In the genomic region with DNA sequence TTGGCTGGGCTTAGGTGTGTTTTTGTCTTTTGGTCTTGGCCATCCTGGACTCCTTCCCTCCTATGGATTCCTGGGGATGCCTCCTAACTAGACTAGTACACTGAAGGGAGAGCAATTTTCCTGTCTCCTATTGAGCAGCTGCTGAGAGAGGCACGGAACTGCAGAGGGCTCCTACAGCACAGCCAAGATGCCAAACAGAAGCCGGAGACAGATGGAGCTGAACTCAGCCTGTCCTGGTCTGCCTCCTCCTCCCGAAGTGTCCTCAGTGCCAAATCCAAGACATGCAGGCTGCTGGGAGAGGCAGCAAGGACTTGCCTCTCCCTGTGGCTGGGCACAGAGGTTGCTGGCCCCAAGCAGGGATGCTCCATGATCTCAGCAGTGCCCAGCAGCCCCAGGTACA, we compare ENCODE assay signal across 15 cellular contexts.
DNase-seq lines count a peak whose midpoint lies in the region; ATAC-seq and TF ChIP-seq lines count a peak whose summit lies in the region.
"Had no signal": no experiment of that assay in that cellular context is flagged by ENCODE, and none has a peak within 500 bp of the region (broad histone marks: within the 10 kb centered on the region; RNA-seq: fewer than 3 reads in every experiment).

No MANE protein-coding gene starts in this region.

- H3K27ac Mint-ChIP-seq in CD4-positive, alpha-beta memory T cell: no peak overlapping the region
- H3K27ac Mint-ChIP-seq in stimulated activated naive B cell treated with anti-CD40 and anti-IgM and Interleukin-4, amounts not matched to agents 10 μg/mL and 1 μg/mL and 100 μg/mL, for 72 hours: no peak overlapping the region
- H3K27ac Mint-ChIP-seq in activated T-helper 1 cell treated with anti-CD3 and anti-CD28 coated beads, Interleukin-12 subunit alpha, Interleukin-12 subunit beta, Interleukin-2, Interleukin-4 antibody, amounts not matched to agents 30 ng/mL and 10 ng/mL and 1 ng/mL, durations not matched to agents 14 hours and 24 hours and 36 hours: no peak overlapping the region
- H3K27ac Mint-ChIP-seq: activated CD8-positive, alpha-beta T cell treated with anti-CD3 and anti-CD28 coated beads, Interleukin-2, amount 10 ng/mL, durations not matched to agents 7 days and 5 days; activated naive CD4-positive, alpha-beta T cell treated with anti-CD3 and anti-CD28 coated beads, Interleukin-2, amount 50 U/mL, for 24 hours; CD4-positive, alpha-beta T cell; dendritic cell treated with granulocyte-macrophage colony-stimulating factor and Interleukin-4, amounts not matched to agents 40 ng/mL and 50 ng/mL, for 4 days had no signal

- H3F3A ChIP-seq in MM.1S (ENCODE audit: insufficient read depth, low read length): no peaks in the 10 kb centered on the region

- peaks cover 0 to 5% (median 3%) of the 10 kb centered on the region in 8 donors for H3K9me3 Mint-ChIP-seq in CD4-positive, alpha-beta memory T cell
- peaks cover 3 to 5% of the 10 kb centered on the region in 2 donors for H3K9me3 Mint-ChIP-seq in stimulated activated naive B cell treated with anti-CD40 and anti-IgM and Interleukin-4, amounts not matched to agents 10 μg/mL and 1 μg/mL and 100 μg/mL, for 72 hours
- H3K9me3 Mint-ChIP-seq in activated T-helper 1 cell treated with anti-CD3 and anti-CD28 coated beads, Interleukin-12 subunit alpha, Interleukin-12 subunit beta, Interleukin-2, Interleukin-4 antibody, amounts not matched to agents 30 ng/mL and 10 ng/mL and 1 ng/mL, durations not matched to agents 14 hours and 24 hours and 36 hours: peaks cover 9% of the 10 kb centered on the region

- no peaks in the 10 kb centered on the region for H3K27me3 ChIP-seq in CD4-positive, alpha-beta memory T cell (ENCODE audit: insufficient read depth, low read length)
- H3K27me3 ChIP-seq in MM.1S (replicated peaks; ENCODE audit: insufficient read depth, low read length): no peaks in the 10 kb centered on the region
- H3K27me3 ChIP-seq: left lung, pancreas had no signal

- no peak for ATAC-seq in stimulated activated naive B cell treated with anti-CD40 and anti-IgM and Interleukin-4, amounts not matched to agents 10 μg/mL and 1 μg/mL and 100 μg/mL, for 72 hours (replicated peaks)
- ATAC-seq: activated CD8-positive, alpha-beta T cell treated with anti-CD3 and anti-CD28 coated beads, Interleukin-2, amount 10 ng/mL, durations not matched to agents 7 days and 5 days had no signal

- H3K9ac ChIP-seq in MM.1S (ENCODE audit: low read length): no peak overlapping the region

- H3K27me3 Mint-ChIP-seq in CD4-positive, alpha-beta memory T cell: peaks cover 8 to 15% of the 10 kb centered on the region in 2 donors
- H3K27me3 Mint-ChIP-seq in stimulated activated naive B cell treated with anti-CD40 and anti-IgM and Interleukin-4, amounts not matched to agents 10 μg/mL and 1 μg/mL and 100 μg/mL, for 72 hours: peaks cover 35 to 47% of the 10 kb centered on the region in 2 donors
- H3K27me3 Mint-ChIP-seq in activated T-helper 1 cell treated with anti-CD3 and anti-CD28 coated beads, Interleukin-12 subunit alpha, Interleukin-12 subunit beta, Interleukin-2, Interleukin-4 antibody, amounts not matched to agents 30 ng/mL and 10 ng/mL and 1 ng/mL, durations not matched to agents 14 hours and 24 hours and 36 hours (ENCODE audit: insufficient read depth): peaks cover 14% of the 10 kb centered on the region

- H3K9me2 ChIP-seq in MM.1S (replicated peaks; ENCODE audit: insufficient read depth, low read length): no peaks in the 10 kb centered on the region

- no peak for TF ChIP-seq CTCF in MM.1S (IDR thresholded peaks at IDR 0.05; ENCODE audit: low read length)

- no peaks in the 10 kb centered on the region for H3K4me1 Mint-ChIP-seq in CD4-positive, alpha-beta memory T cell
- peaks cover 5 to 22% of the 10 kb centered on the region in 2 donors for H3K4me1 Mint-ChIP-seq in stimulated activated naive B cell treated with anti-CD40 and anti-IgM and Interleukin-4, amounts not matched to agents 10 μg/mL and 1 μg/mL and 100 μg/mL, for 72 hours
- no peaks in the 10 kb centered on the region for H3K4me1 Mint-ChIP-seq in activated T-helper 1 cell treated with anti-CD3 and anti-CD28 coated beads, Interleukin-12 subunit alpha, Interleukin-12 subunit beta, Interleukin-2, Interleukin-4 antibody, amounts not matched to agents 30 ng/mL and 10 ng/mL and 1 ng/mL, durations not matched to agents 14 hours and 24 hours and 36 hours (ENCODE audit: low read depth)
- H3K4me1 Mint-ChIP-seq: activated naive CD4-positive, alpha-beta T cell treated with anti-CD3 and anti-CD28 coated beads, Interleukin-2, amount 50 U/mL, for 24 hours had no signal

- H3K4me3 Mint-ChIP-seq in CD4-positive, alpha-beta memory T cell: no peak overlapping the region
- H3K4me3 Mint-ChIP-seq in stimulated activated naive B cell treated with anti-CD40 and anti-IgM and Interleukin-4, amounts not matched to agents 10 μg/mL and 1 μg/mL and 100 μg/mL, for 72 hours: no peak overlapping the region
- H3K4me3 Mint-ChIP-seq in activated T-helper 1 cell treated with anti-CD3 and anti-CD28 coated beads, Interleukin-12 subunit alpha, Interleukin-12 subunit beta, Interleukin-2, Interleukin-4 antibody, amounts not matched to agents 30 ng/mL and 10 ng/mL and 1 ng/mL, durations not matched to agents 14 hours and 24 hours and 36 hours: no peak overlapping the region
- H3K4me3 Mint-ChIP-seq: activated CD8-positive, alpha-beta T cell treated with anti-CD3 and anti-CD28 coated beads, Interleukin-2, amount 10 ng/mL, durations not matched to agents 7 days and 5 days; activated naive CD4-positive, alpha-beta T cell treated with anti-CD3 and anti-CD28 coated beads, Interleukin-2, amount 50 U/mL, for 24 hours; CD4-positive, alpha-beta T cell; dendritic cell treated with granulocyte-macrophage colony-stimulating factor and Interleukin-4, amounts not matched to agents 40 ng/mL and 50 ng/mL, for 4 days had no signal

- no peaks in the 10 kb centered on the region for H4K20me1 ChIP-seq in MM.1S (ENCODE audit: insufficient read depth, low read length)

- DNase-seq in COR-L47 (lab: John Stamatoyannopoulos, UW) (peak; percentile 1), NCI-H524 treated with DMSO at 0.1 percent for 48 hours (lab: John Stamatoyannopoulos, UW) (peak; percentile 76), fibroblast of the conjunctiva (ENCODE audit: low read depth) (peak; percentile 8), pons (ENCODE audit: low spot score) (peak; percentile 75), MM.1S (no peak)
- DNase-seq in CD4-positive, alpha-beta memory T cell: no peak
- no peak for DNase-seq in stimulated activated naive B cell treated with anti-CD40 and anti-IgM and Interleukin-4, amounts not matched to agents 10 μg/mL and 1 μg/mL and 100 μg/mL, for 72 hours
- no peak for DNase-seq in activated T-helper 1 cell treated with anti-CD3 and anti-CD28 coated beads, Interleukin-12 subunit alpha, Interleukin-12 subunit beta, Interleukin-2, Interleukin-4 antibody, amounts not matched to agents 30 ng/mL and 10 ng/mL and 1 ng/mL, durations not matched to agents 14 hours and 24 hours and 36 hours (ENCODE audit: low spot score)
- DNase-seq: activated CD8-positive, alpha-beta T cell treated with anti-CD3 and anti-CD28 coated beads, Interleukin-2, amount 10 ng/mL, durations not matched to agents 7 days and 5 days; CD4-positive, alpha-beta T cell; left lung; pancreas; stimulated activated naive CD4-positive, alpha-beta T cell treated with Interleukin-2 at 50 U/mL for 16 hours had no signal

- no peak overlapping the region for H3K4me2 ChIP-seq in MM.1S (ENCODE audit: low read depth, low read length)

- POLR2A ChIA-PET in CD4-positive, alpha-beta memory T cell (lab: Charles Lee; ENCODE audit: partially characterized antibody): no interaction called here

- CTCF ChIA-PET in CD4-positive, alpha-beta memory T cell (lab: Charles Lee; ENCODE audit: partially characterized antibody): no interaction called here

- H3K4me1 ChIP-seq in CD4-positive, alpha-beta memory T cell (ENCODE audit: insufficient read depth, low read length): no peaks in the 10 kb centered on the region
- no peaks in the 10 kb centered on the region for H3K4me1 ChIP-seq in MM.1S (ENCODE audit: low read length)
- H3K4me1 ChIP-seq: pancreas had no signal

- no peak overlapping the region for H3K4me3 ChIP-seq in CD4-positive, alpha-beta memory T cell (ENCODE audit: low read length in 2 of 2)
- H3K4me3 ChIP-seq in MM.1S (ENCODE audit: low read length): no peak overlapping the region
- H3K4me3 ChIP-seq: left lung, pancreas had no signal

- intact Hi-C loops in CD4-positive, alpha-beta memory T cell (cut with micrococcal nuclease): no loop called here
- intact Hi-C loops in activated T-helper 1 cell treated with anti-CD3 and anti-CD28 coated beads, Interleukin-12 subunit alpha, Interleukin-12 subunit beta, Interleukin-2, Interleukin-4 antibody, amounts not matched to agents 30 ng/mL and 10 ng/mL and 1 ng/mL, durations not matched to agents 14 hours and 24 hours and 36 hours (cut with micrococcal nuclease): no loop called here

- H3K36me3 ChIP-seq in CD4-positive, alpha-beta memory T cell (ENCODE audit: insufficient read depth, low read length): no peaks in the 10 kb centered on the region
- no peaks in the 10 kb centered on the region for H3K36me3 ChIP-seq in MM.1S (replicated peaks; ENCODE audit: insufficient read depth, low read length)
- H3K36me3 ChIP-seq: left lung, pancreas had no signal

- no peaks in the 10 kb centered on the region for H3K36me3 Mint-ChIP-seq in CD4-positive, alpha-beta memory T cell
- H3K36me3 Mint-ChIP-seq in stimulated activated naive B cell treated with anti-CD40 and anti-IgM and Interleukin-4, amounts not matched to agents 10 μg/mL and 1 μg/mL and 100 μg/mL, for 72 hours: peaks cover 2 to 3% of the 10 kb centered on the region in 2 donors
- peaks cover 2% of the 10 kb centered on the region for H3K36me3 Mint-ChIP-seq in activated T-helper 1 cell treated with anti-CD3 and anti-CD28 coated beads, Interleukin-12 subunit alpha, Interleukin-12 subunit beta, Interleukin-2, Interleukin-4 antibody, amounts not matched to agents 30 ng/mL and 10 ng/mL and 1 ng/mL, durations not matched to agents 14 hours and 24 hours and 36 hours (ENCODE audit: low read depth)
- H3K36me3 Mint-ChIP-seq: activated naive CD4-positive, alpha-beta T cell treated with anti-CD3 and anti-CD28 coated beads, Interleukin-2, amount 50 U/mL, for 24 hours had no signal

- H3K9me3 ChIP-seq in CD4-positive, alpha-beta memory T cell (ENCODE audit: control insufficient read depth in 1 of 2, low read length in 2 of 2): no peaks in the 10 kb centered on the region
- H3K9me3 ChIP-seq in MM.1S (replicated peaks; ENCODE audit: insufficient read depth, low read length): no peaks in the 10 kb centered on the region
- H3K9me3 ChIP-seq: left lung, pancreas had no signal

- no peaks in the 10 kb centered on the region for H3K79me2 ChIP-seq in MM.1S (ENCODE audit: low read length)

- H3K27ac ChIP-seq in CD4-positive, alpha-beta memory T cell (ENCODE audit: low read depth, low read length): no peak overlapping the region
- H3K27ac ChIP-seq in MM.1S (ENCODE audit: low read length): no peak overlapping the region
- H3K27ac ChIP-seq: left lung, pancreas had no signal

- no peak overlapping the region for H2AFZ ChIP-seq in MM.1S (ENCODE audit: low read length)

Comparison
In these comparisons a context has a peak if more than half of its experiments do, and no peak if none do; other contexts are left out.
1. DNase-seq: peak in COR-L47 (single experiment), NCI-H524 treated with DMSO at 0.1 percent for 48 hours (single experiment), fibroblast of the conjunctiva (single experiment) and pons (single experiment); none in CD4-positive, alpha-beta memory T cell (0 of 5), stimulated activated naive B cell treated with anti-CD40 and anti-IgM and Interleukin-4, amounts not matched to agents 10 μg/mL and 1 μg/mL and 100 μg/mL, for 72 hours (single experiment), MM.1S (single experiment) and activated T-helper 1 cell treated with anti-CD3 and anti-CD28 coated beads, Interleukin-12 subunit alpha, Interleukin-12 subunit beta, Interleukin-2, Interleukin-4 antibody, amounts not matched to agents 30 ng/mL and 10 ng/mL and 1 ng/mL, durations not matched to agents 14 hours and 24 hours and 36 hours (single experiment).